ENCODE assay signal across 1 cellular context in the genomic region with DNA sequence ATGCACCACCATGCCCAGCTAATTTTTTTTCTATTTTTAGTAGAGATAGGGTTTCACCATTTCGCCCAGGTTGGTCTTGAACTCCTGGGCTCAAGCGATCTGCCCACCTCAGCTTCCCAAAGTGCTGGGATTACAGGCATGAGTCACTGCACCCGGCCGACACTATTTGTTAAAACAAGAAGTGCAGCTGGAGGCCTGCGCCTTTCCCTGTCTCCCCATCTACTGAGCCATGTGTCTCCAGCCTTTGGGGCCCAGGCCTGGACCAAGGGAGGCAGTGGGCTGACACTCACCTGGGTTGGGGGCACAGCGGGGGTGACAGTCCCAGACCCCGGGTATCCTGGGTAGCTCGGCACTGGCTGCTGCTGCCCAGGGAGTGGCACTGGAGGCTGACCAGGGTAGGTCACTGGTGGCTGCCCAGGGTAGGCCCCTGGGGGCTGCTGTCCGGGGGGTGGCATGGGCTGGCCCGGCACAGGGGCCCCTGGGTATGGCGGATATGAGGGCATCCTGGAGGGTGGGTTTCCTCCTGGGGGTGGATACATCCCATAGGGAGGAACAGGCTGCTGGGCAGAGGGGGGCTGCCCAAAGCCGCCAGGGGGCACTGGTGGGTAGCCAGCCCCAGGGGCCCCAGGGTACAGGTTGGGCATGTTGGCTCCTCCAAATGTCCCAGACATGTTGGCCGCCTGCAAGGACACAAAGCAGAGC.
TF ChIP-seq lines count a peak whose summit lies in the region.

No MANE protein-coding gene starts in this region.

TF ChIP-seq in GM23338, 12 proteins besides CTCF, POLR2A, EP300 and RAD21 (continued from another document):
- TF ChIP-seq, protein P1, sequence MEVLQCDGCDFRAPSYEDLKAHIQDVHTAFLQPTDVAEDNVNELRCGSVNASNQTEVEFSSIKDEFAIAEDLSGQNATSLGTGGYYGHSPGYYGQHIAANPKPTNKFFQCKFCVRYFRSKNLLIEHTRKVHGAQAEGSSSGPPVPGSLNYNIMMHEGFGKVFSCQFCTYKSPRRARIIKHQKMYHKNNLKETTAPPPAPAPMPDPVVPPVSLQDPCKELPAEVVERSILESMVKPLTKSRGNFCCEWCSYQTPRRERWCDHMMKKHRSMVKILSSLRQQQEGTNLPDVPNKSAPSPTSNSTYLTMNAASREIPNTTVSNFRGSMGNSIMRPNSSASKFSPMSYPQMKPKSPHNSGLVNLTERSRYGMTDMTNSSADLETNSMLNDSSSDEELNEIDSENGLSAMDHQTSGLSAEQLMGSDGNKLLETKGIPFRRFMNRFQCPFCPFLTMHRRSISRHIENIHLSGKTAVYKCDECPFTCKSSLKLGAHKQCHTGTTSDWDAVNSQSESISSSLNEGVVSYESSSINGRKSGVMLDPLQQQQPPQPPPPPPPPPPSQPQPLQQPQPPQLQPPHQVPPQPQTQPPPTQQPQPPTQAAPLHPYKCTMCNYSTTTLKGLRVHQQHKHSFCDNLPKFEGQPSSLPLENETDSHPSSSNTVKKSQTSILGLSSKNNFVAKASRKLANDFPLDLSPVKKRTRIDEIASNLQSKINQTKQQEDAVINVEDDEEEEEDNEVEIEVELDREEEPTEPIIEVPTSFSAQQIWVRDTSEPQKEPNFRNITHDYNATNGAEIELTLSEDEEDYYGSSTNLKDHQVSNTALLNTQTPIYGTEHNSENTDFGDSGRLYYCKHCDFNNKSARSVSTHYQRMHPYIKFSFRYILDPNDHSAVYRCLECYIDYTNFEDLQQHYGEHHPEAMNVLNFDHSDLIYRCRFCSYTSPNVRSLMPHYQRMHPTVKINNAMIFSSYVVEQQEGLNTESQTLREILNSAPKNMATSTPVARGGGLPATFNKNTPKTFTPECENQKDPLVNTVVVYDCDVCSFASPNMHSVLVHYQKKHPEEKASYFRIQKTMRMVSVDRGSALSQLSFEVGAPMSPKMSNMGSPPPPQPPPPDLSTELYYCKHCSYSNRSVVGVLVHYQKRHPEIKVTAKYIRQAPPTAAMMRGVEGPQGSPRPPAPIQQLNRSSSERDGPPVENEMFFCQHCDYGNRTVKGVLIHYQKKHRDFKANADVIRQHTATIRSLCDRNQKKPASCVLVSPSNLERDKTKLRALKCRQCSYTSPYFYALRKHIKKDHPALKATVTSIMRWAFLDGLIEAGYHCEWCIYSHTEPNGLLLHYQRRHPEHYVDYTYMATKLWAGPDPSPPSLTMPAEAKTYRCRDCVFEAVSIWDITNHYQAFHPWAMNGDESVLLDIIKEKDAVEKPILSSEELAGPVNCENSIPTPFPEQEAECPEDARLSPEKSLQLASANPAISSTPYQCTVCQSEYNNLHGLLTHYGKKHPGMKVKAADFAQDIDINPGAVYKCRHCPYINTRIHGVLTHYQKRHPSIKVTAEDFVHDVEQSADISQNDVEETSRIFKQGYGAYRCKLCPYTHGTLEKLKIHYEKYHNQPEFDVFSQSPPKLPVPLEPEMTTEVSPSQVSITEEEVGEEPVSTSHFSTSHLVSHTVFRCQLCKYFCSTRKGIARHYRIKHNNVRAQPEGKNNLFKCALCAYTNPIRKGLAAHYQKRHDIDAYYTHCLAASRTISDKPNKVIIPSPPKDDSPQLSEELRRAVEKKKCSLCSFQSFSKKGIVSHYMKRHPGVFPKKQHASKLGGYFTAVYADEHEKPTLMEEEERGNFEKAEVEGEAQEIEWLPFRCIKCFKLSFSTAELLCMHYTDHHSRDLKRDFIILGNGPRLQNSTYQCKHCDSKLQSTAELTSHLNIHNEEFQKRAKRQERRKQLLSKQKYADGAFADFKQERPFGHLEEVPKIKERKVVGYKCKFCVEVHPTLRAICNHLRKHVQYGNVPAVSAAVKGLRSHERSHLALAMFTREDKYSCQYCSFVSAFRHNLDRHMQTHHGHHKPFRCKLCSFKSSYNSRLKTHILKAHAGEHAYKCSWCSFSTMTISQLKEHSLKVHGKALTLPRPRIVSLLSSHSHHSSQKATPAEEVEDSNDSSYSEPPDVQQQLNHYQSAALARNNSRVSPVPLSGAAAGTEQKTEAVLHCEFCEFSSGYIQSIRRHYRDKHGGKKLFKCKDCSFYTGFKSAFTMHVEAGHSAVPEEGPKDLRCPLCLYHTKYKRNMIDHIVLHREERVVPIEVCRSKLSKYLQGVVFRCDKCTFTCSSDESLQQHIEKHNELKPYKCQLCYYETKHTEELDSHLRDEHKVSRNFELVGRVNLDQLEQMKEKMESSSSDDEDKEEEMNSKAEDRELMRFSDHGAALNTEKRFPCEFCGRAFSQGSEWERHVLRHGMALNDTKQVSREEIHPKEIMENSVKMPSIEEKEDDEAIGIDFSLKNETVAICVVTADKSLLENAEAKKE (CRISPR knock-in tag; IDR thresholded peaks at IDR 0.05), result no peak
- TF ChIP-seq EZH2phosphoT487 (IDR thresholded peaks at IDR 0.05; ENCODE audit: unreplicated experiment), result no peak
- TF ChIP-seq ETS1 (IDR thresholded peaks at IDR 0.05), result no peak
- no peak for TF ChIP-seq JUNB (IDR thresholded peaks at IDR 0.05; ENCODE audit: unreplicated experiment)
- no peak for TF ChIP-seq NANOG (IDR thresholded peaks at IDR 0.05; ENCODE audit: borderline replicate concordance)
- TF ChIP-seq POLR2AphosphoS5 (IDR thresholded peaks at IDR 0.05; ENCODE audit: low read depth), result no peak
- no peak for TF ChIP-seq EZH2 (IDR thresholded peaks at IDR 0.05; ENCODE audit: low read depth, unreplicated experiment)
- no peak for TF ChIP-seq CREB1 (CRISPR knock-in tag; IDR thresholded peaks at IDR 0.05; ENCODE audit: low read depth)
- no peak for TF ChIP-seq ZNF114 (CRISPR knock-in tag; IDR thresholded peaks at IDR 0.05)
- TF ChIP-seq, protein P2, sequence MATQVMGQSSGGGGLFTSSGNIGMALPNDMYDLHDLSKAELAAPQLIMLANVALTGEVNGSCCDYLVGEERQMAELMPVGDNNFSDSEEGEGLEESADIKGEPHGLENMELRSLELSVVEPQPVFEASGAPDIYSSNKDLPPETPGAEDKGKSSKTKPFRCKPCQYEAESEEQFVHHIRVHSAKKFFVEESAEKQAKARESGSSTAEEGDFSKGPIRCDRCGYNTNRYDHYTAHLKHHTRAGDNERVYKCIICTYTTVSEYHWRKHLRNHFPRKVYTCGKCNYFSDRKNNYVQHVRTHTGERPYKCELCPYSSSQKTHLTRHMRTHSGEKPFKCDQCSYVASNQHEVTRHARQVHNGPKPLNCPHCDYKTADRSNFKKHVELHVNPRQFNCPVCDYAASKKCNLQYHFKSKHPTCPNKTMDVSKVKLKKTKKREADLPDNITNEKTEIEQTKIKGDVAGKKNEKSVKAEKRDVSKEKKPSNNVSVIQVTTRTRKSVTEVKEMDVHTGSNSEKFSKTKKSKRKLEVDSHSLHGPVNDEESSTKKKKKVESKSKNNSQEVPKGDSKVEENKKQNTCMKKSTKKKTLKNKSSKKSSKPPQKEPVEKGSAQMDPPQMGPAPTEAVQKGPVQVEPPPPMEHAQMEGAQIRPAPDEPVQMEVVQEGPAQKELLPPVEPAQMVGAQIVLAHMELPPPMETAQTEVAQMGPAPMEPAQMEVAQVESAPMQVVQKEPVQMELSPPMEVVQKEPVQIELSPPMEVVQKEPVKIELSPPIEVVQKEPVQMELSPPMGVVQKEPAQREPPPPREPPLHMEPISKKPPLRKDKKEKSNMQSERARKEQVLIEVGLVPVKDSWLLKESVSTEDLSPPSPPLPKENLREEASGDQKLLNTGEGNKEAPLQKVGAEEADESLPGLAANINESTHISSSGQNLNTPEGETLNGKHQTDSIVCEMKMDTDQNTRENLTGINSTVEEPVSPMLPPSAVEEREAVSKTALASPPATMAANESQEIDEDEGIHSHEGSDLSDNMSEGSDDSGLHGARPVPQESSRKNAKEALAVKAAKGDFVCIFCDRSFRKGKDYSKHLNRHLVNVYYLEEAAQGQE (IDR thresholded peaks at IDR 0.05; ENCODE audit: unreplicated experiment), result no peak
- no peak for TF ChIP-seq ZNF331 (CRISPR knock-in tag; IDR thresholded peaks at IDR 0.05; ENCODE audit: low read depth)
